Comparison of ENCODE assay signal across 17 cellular contexts in the genomic region with DNA sequence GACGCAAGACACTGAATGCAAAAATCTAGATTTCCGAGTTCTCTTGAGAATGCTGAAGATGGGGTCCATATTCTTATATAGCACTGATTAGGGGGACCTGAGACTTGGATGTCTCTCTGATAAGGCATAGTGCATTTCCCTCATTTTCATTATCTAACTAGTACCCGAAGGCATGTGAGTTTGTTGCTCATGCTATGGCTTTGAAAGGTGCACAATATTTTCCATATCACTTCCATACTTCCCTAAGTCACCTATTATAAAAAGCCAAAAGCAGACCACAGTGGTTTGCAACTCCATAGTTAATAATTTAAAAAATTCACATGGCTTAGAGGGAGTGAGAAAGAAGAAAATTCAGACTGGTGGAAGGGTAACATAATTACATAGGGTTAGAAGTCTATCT. TPM values are rescaled to one million over a fixed set of nuclear protein-coding genes. Genes with fewer than 3 reads are reported as not detected.
DNase-seq lines count a peak whose midpoint lies in the region; ATAC-seq and TF ChIP-seq lines count a peak whose summit lies in the region.
"Had no signal": no experiment of that assay in that cellular context is flagged by ENCODE, and none has a peak within 500 bp of the region (broad histone marks: within the 10 kb centered on the region; RNA-seq: fewer than 3 reads in every experiment).

No MANE protein-coding gene starts in this region.

- H3K36me3 ChIP-seq in ACC112 (ENCODE audit: insufficient read depth, low read length) = peaks cover 6% of the 10 kb centered on the region
- no peaks in the 10 kb centered on the region for H3K36me3 ChIP-seq in GM06990 (ENCODE audit: control insufficient read depth, insufficient read depth, low read length)
- no peaks in the 10 kb centered on the region for H3K36me3 ChIP-seq in hepatocyte (replicated peaks; ENCODE audit: insufficient read depth, low read depth)
- H3K36me3 ChIP-seq: gastroesophageal sphincter had no signal

- H3K9me2 ChIP-seq in hepatocyte (replicated peaks; ENCODE audit: insufficient read depth) = no peaks in the 10 kb centered on the region

- H4K20me1 ChIP-seq in hepatocyte (ENCODE audit: insufficient read depth, poor library complexity, severe bottlenecking) = peaks cover 14% of the 10 kb centered on the region

- H3K9me3 Mint-ChIP-seq in activated CD8-positive, alpha-beta T cell treated with anti-CD3 and anti-CD28 coated beads, Interleukin-2, amount 10 ng/mL, durations not matched to agents 7 days and 5 days (ENCODE audit: insufficient read depth) = no peaks in the 10 kb centered on the region
- H3K9me3 Mint-ChIP-seq: stimulated activated naive B cell treated with anti-CD40 and anti-IgM and Interleukin-4, amounts not matched to agents 10 μg/mL and 1 μg/mL and 100 μg/mL, for 72 hours had no signal

- peak overlapping the region; percentile 98; the same call in 1 of the 2 replicates for H3K4me3 ChIP-seq in ACC112 (ENCODE audit: low read depth, low read length)
- peak overlapping the region; percentile 97; the same call in 1 of the 2 replicates for H3K4me3 ChIP-seq in GM06990 (replicated peaks; ENCODE audit: low read depth, low read length)
- no peak overlapping the region for H3K4me3 ChIP-seq in hepatocyte

- H3K4me1 ChIP-seq in ACC112 (ENCODE audit: control insufficient read depth, insufficient read depth, low read length, unreplicated experiment) (peaks cover 11% of the 10 kb centered on the region), hepatocyte (ENCODE audit: insufficient read depth) (peaks cover 18% of the 10 kb centered on the region)
- H3K4me1 ChIP-seq: parathyroid adenoma had no signal

- ATAC-seq in activated CD8-positive, alpha-beta T cell treated with anti-CD3 and anti-CD28 coated beads, Interleukin-2, amount 10 ng/mL, durations not matched to agents 7 days and 5 days = no peak
- ATAC-seq in GM18517 (IDR thresholded peaks at IDR 0.05; ENCODE audit: unreplicated experiment) = no peak
- ATAC-seq: gastroesophageal sphincter; left cardiac atrium; stimulated activated naive B cell treated with anti-CD40 and anti-IgM and Interleukin-4, amounts not matched to agents 10 μg/mL and 1 μg/mL and 100 μg/mL, for 72 hours had no signal

- no peaks in the 10 kb centered on the region for H3K27me3 ChIP-seq in ACC112 (ENCODE audit: insufficient read depth, low read length)
- H3K27me3 ChIP-seq in GM06990 (replicated peaks; ENCODE audit: control insufficient read depth, insufficient read depth, low read length) = no peaks in the 10 kb centered on the region
- H3K27me3 ChIP-seq in hepatocyte = no peaks in the 10 kb centered on the region
- H3K27me3 ChIP-seq: gastroesophageal sphincter had no signal

- DNase-seq in GM06990 (ENCODE audit: extremely low read depth, insufficient read length) = no peak
- DNase-seq in activated CD8-positive, alpha-beta T cell treated with anti-CD3 and anti-CD28 coated beads, Interleukin-2, amount 10 ng/mL, durations not matched to agents 7 days and 5 days = no peak
- DNase-seq in hepatocyte (ENCODE audit: low spot score) = no peak
- DNase-seq in NCI-H2171 (lab: John Stamatoyannopoulos, UW) = no peak
- no peak for DNase-seq in GM10266 (ENCODE audit: extremely low spot score)
- DNase-seq in NCI-H187 (lab: John Stamatoyannopoulos, UW) = no peak
- DNase-seq: activated CD4-positive, CD25-positive, alpha-beta regulatory T cell treated with anti-CD3 and anti-CD28 coated beads, Interleukin-2, amount 50 U/mL, for 72 hours; cortex of kidney; left cardiac atrium; stimulated activated naive B cell treated with anti-CD40 and anti-IgM and Interleukin-4, amounts not matched to agents 10 μg/mL and 1 μg/mL and 100 μg/mL, for 72 hours had no signal

- H3K27ac Mint-ChIP-seq in activated CD8-positive, alpha-beta T cell treated with anti-CD3 and anti-CD28 coated beads, Interleukin-2, amount 10 ng/mL, durations not matched to agents 7 days and 5 days = no peak overlapping the region
- H3K27ac Mint-ChIP-seq: stimulated activated naive B cell treated with anti-CD40 and anti-IgM and Interleukin-4, amounts not matched to agents 10 μg/mL and 1 μg/mL and 100 μg/mL, for 72 hours had no signal

- WGBS in hepatocyte (ENCODE audit: low lambda C conversion rate, missing lambda C conversion rate) = 89% methylated on average over 3 of the region's 3 CpGs

- H3K27me3 Mint-ChIP-seq in activated CD8-positive, alpha-beta T cell treated with anti-CD3 and anti-CD28 coated beads, Interleukin-2, amount 10 ng/mL, durations not matched to agents 7 days and 5 days (ENCODE audit: low read depth) = no peaks in the 10 kb centered on the region
- H3K27me3 Mint-ChIP-seq: stimulated activated naive B cell treated with anti-CD40 and anti-IgM and Interleukin-4, amounts not matched to agents 10 μg/mL and 1 μg/mL and 100 μg/mL, for 72 hours had no signal

- peak overlapping the region; percentile 99 for H3K4me3 Mint-ChIP-seq in activated CD8-positive, alpha-beta T cell treated with anti-CD3 and anti-CD28 coated beads, Interleukin-2, amount 10 ng/mL, durations not matched to agents 7 days and 5 days

- H3K9me3 ChIP-seq in hepatocyte (ENCODE audit: low read depth) = no peaks in the 10 kb centered on the region
- H3K9me3 ChIP-seq: gastroesophageal sphincter had no signal

- H3K4me1 Mint-ChIP-seq in activated CD8-positive, alpha-beta T cell treated with anti-CD3 and anti-CD28 coated beads, Interleukin-2, amount 10 ng/mL, durations not matched to agents 7 days and 5 days (ENCODE audit: low read depth) = peaks cover 41% of the 10 kb centered on the region

- peak overlapping the region; percentile 79 for H3K4me2 ChIP-seq in hepatocyte

- H2AFZ ChIP-seq in ACC112 (ENCODE audit: low read length, unreplicated experiment) (no peak overlapping the region), hepatocyte (no peak overlapping the region)
- H2AFZ ChIP-seq: parathyroid adenoma had no signal

- H3K79me2 ChIP-seq in ACC112 (ENCODE audit: control insufficient read depth, insufficient read depth, low read length, unreplicated experiment) (peaks cover 60% of the 10 kb centered on the region), hepatocyte (peaks cover 57% of the 10 kb centered on the region)

- TF ChIP-seq CTCF in GM06990 (IDR thresholded peaks at IDR 0.05; ENCODE audit: insufficient read depth, low read length, poor library complexity, severe bottlenecking) (no peak), hepatocyte (IDR thresholded peaks at IDR 0.05; ENCODE audit: poor library complexity) (no peak), GM10266 (IDR thresholded peaks at IDR 0.05; ENCODE audit: control insufficient read depth, insufficient read depth, low read depth, missing control alignments) (no peak)

- H3K27ac ChIP-seq in ACC112 (ENCODE audit: low read depth, low read length) = no peak overlapping the region
- H3K27ac ChIP-seq in hepatocyte = peak overlapping the region; percentile 96
- H3K27ac ChIP-seq: C4-2B, parathyroid adenoma had no signal

- CTCF ChIA-PET in activated CD8-positive, alpha-beta T cell treated with anti-CD3 and anti-CD28 coated beads, Interleukin-2, amount 10 ng/mL, durations not matched to agents 7 days and 5 days (lab: Charles Lee) = interaction anchor here (1.3 to 4.3 kb wide), 2 partner anchors 10 to 108 kb away, joined by 4 to 12 read pairs; no protein-coding TSS in a partner anchor

- POLR2A ChIA-PET in activated CD8-positive, alpha-beta T cell treated with anti-CD3 and anti-CD28 coated beads, Interleukin-2, amount 10 ng/mL, durations not matched to agents 7 days and 5 days (lab: Charles Lee) = no interaction called here

- peaks cover 10% of the 10 kb centered on the region for H3K36me3 Mint-ChIP-seq in activated CD8-positive, alpha-beta T cell treated with anti-CD3 and anti-CD28 coated beads, Interleukin-2, amount 10 ng/mL, durations not matched to agents 7 days and 5 days (ENCODE audit: low read depth)

RNA-seq across cellular contexts. Expression of a gene that starts 1.7 kb away (rescaled TPM):
- total RNA-seq in activated CD8-positive, alpha-beta T cell treated with anti-CD3 and anti-CD28 coated beads, Interleukin-2, amount 10 ng/mL, durations not matched to agents 7 days and 5 days = 10 to 100 TPM; 25.7 to 26.2 TPM
- total RNA-seq in hepatocyte = 32.1 and 44.1 TPM in 2 replicates
- 20.8 and 21.3 TPM in 2 replicates for polyA plus RNA-seq in hepatocyte

RNA-seq across cellular contexts. Expression of a gene that starts 34.5 kb away (rescaled TPM):
- total RNA-seq in activated CD8-positive, alpha-beta T cell treated with anti-CD3 and anti-CD28 coated beads, Interleukin-2, amount 10 ng/mL, durations not matched to agents 7 days and 5 days = not detected
- 1.4 TPM in 1 of 2 replicates, not detected in the other for total RNA-seq in hepatocyte
- polyA plus RNA-seq in hepatocyte = not detected in 2 replicates
- total RNA-seq: gastroesophageal sphincter, left cardiac atrium, NCI-H460, SK-MEL-5 had no signal
